Comparison of ENCODE assay signal across 19 cellular contexts in genomic region chr17:42279776-42280630, GRCh38. TPM values are rescaled to one million over a fixed set of nuclear protein-coding genes. Genes with fewer than 3 reads are reported as not detected.
DNase-seq lines count a peak whose midpoint lies in the region; ATAC-seq and TF ChIP-seq lines count a peak whose summit lies in the region.
"Had no signal": no experiment of that assay in that cellular context is flagged by ENCODE, and none has a peak within 500 bp of the region (broad histone marks: within the 10 kb centered on the region; RNA-seq: fewer than 3 reads in every experiment).

No MANE protein-coding gene starts in this region.

- H3K27me3 Mint-ChIP-seq in activated naive CD8-positive, alpha-beta T cell treated with anti-CD3 and anti-CD28 coated beads, Interleukin-2, amount 10 ng/mL, durations not matched to agents 7 days and 5 days: no peaks in the 10 kb centered on the region
- no peaks in the 10 kb centered on the region for H3K27me3 Mint-ChIP-seq in activated naive CD8-positive, alpha-beta T cell treated with anti-CD3 and anti-CD28 coated beads for 36 hours
- no peaks in the 10 kb centered on the region for H3K27me3 Mint-ChIP-seq in activated CD8-positive, alpha-beta memory T cell treated with anti-CD3 and anti-CD28 coated beads, Interleukin-2, amount 10 ng/mL, durations not matched to agents 7 days and 5 days
- H3K27me3 Mint-ChIP-seq in neural crest cell (ENCODE audit: low read depth) (no peaks in the 10 kb centered on the region), type B pancreatic cell (no peaks in the 10 kb centered on the region)
- H3K27me3 Mint-ChIP-seq: stimulated activated naive CD8-positive, alpha-beta T cell treated with anti-CD3 and anti-CD28 coated beads, Interleukin-15, amount 100 ng/mL, for 72 hours had no signal

- peak; percentile 8 for DNase-seq in activated naive CD8-positive, alpha-beta T cell treated with anti-CD3 and anti-CD28 coated beads, Interleukin-2, amount 10 ng/mL, durations not matched to agents 7 days and 5 days
- DNase-seq in activated naive CD8-positive, alpha-beta T cell treated with anti-CD3 and anti-CD28 coated beads for 36 hours: no peak
- peak; percentile 37 for DNase-seq in activated CD8-positive, alpha-beta memory T cell treated with anti-CD3 and anti-CD28 coated beads, Interleukin-2, amount 10 ng/mL, durations not matched to agents 7 days and 5 days
- DNase-seq in neural crest cell (ENCODE audit: low read depth, low spot score) (no peak), type B pancreatic cell (ENCODE audit: extremely low spot score, unreplicated experiment) (peak; percentile 36), NCI-H69 (lab: John Stamatoyannopoulos, UW) (no peak)
- DNase-seq: activated gamma-delta T cell treated with Interleukin-2 at 50 U/mL for 16 hours, GOT3, kidney, mammary epithelial cell, NCI-H187, NCI-H345, PC-3, SHP77 treated with DMSO at 0.1 percent for 48 hours, T-helper 1 cell, upper lobe of right lung had no signal

- no peak overlapping the region for H3K4me3 Mint-ChIP-seq in activated naive CD8-positive, alpha-beta T cell treated with anti-CD3 and anti-CD28 coated beads, Interleukin-2, amount 10 ng/mL, durations not matched to agents 7 days and 5 days
- no peak overlapping the region for H3K4me3 Mint-ChIP-seq in activated naive CD8-positive, alpha-beta T cell treated with anti-CD3 and anti-CD28 coated beads for 36 hours
- H3K4me3 Mint-ChIP-seq in activated CD8-positive, alpha-beta memory T cell treated with anti-CD3 and anti-CD28 coated beads, Interleukin-2, amount 10 ng/mL, durations not matched to agents 7 days and 5 days: no peak overlapping the region
- H3K4me3 Mint-ChIP-seq in neural crest cell (peak overlapping the region; percentile 69), type B pancreatic cell (no peak overlapping the region)
- H3K4me3 Mint-ChIP-seq: stimulated activated naive CD8-positive, alpha-beta T cell treated with anti-CD3 and anti-CD28 coated beads, Interleukin-15, amount 100 ng/mL, for 72 hours had no signal

- ATAC-seq in activated naive CD8-positive, alpha-beta T cell treated with anti-CD3 and anti-CD28 coated beads, Interleukin-2, amount 10 ng/mL, durations not matched to agents 7 days and 5 days (ENCODE audit: low read depth): no peak
- ATAC-seq in activated CD8-positive, alpha-beta memory T cell treated with anti-CD3 and anti-CD28 coated beads, Interleukin-2, amount 10 ng/mL, durations not matched to agents 7 days and 5 days: no peak
- no peak for ATAC-seq in HG03280 (IDR thresholded peaks at IDR 0.05; ENCODE audit: unreplicated experiment)
- ATAC-seq: GM12878; PC-3; stimulated activated naive CD8-positive, alpha-beta T cell treated with anti-CD3 and anti-CD28 coated beads, Interleukin-15, amount 100 ng/mL, for 72 hours; upper lobe of right lung had no signal

- no peak overlapping the region for H3K27ac Mint-ChIP-seq in activated naive CD8-positive, alpha-beta T cell treated with anti-CD3 and anti-CD28 coated beads, Interleukin-2, amount 10 ng/mL, durations not matched to agents 7 days and 5 days
- no peak overlapping the region for H3K27ac Mint-ChIP-seq in activated naive CD8-positive, alpha-beta T cell treated with anti-CD3 and anti-CD28 coated beads for 36 hours
- no peak overlapping the region for H3K27ac Mint-ChIP-seq in activated CD8-positive, alpha-beta memory T cell treated with anti-CD3 and anti-CD28 coated beads, Interleukin-2, amount 10 ng/mL, durations not matched to agents 7 days and 5 days
- H3K27ac Mint-ChIP-seq in neural crest cell (ENCODE audit: unreplicated experiment) (no peak overlapping the region), type B pancreatic cell (no peak overlapping the region)

- peaks cover 3% of the 10 kb centered on the region for H3K36me3 Mint-ChIP-seq in activated naive CD8-positive, alpha-beta T cell treated with anti-CD3 and anti-CD28 coated beads, Interleukin-2, amount 10 ng/mL, durations not matched to agents 7 days and 5 days
- peaks cover 18% of the 10 kb centered on the region for H3K36me3 Mint-ChIP-seq in activated naive CD8-positive, alpha-beta T cell treated with anti-CD3 and anti-CD28 coated beads for 36 hours
- peaks cover 4% of the 10 kb centered on the region for H3K36me3 Mint-ChIP-seq in activated CD8-positive, alpha-beta memory T cell treated with anti-CD3 and anti-CD28 coated beads, Interleukin-2, amount 10 ng/mL, durations not matched to agents 7 days and 5 days
- no peaks in the 10 kb centered on the region for H3K36me3 Mint-ChIP-seq in neural crest cell (ENCODE audit: low read depth)
- no peaks in the 10 kb centered on the region for H3K36me3 Mint-ChIP-seq in type B pancreatic cell

- CTCF ChIA-PET in activated CD8-positive, alpha-beta memory T cell treated with anti-CD3 and anti-CD28 coated beads, Interleukin-2, amount 10 ng/mL, durations not matched to agents 7 days and 5 days (lab: Charles Lee): interaction anchor here (0.9 to 3.5 kb wide), 2 partner anchors 8 to 58 kb away, joined by 4 to 17 read pairs; partner anchors contain the start of gene STAT5A

- TF ChIP-seq CTCF in neural crest cell (conservative IDR thresholded peaks at IDR 0.05) (no peak), type B pancreatic cell (conservative IDR thresholded peaks at IDR 0.05) (no peak)

- peaks cover 14% of the 10 kb centered on the region for H3K4me1 Mint-ChIP-seq in activated naive CD8-positive, alpha-beta T cell treated with anti-CD3 and anti-CD28 coated beads, Interleukin-2, amount 10 ng/mL, durations not matched to agents 7 days and 5 days
- peaks cover 18% of the 10 kb centered on the region for H3K4me1 Mint-ChIP-seq in activated naive CD8-positive, alpha-beta T cell treated with anti-CD3 and anti-CD28 coated beads for 36 hours
- peaks cover 22% of the 10 kb centered on the region for H3K4me1 Mint-ChIP-seq in activated CD8-positive, alpha-beta memory T cell treated with anti-CD3 and anti-CD28 coated beads, Interleukin-2, amount 10 ng/mL, durations not matched to agents 7 days and 5 days
- peaks cover 50% of the 10 kb centered on the region for H3K4me1 Mint-ChIP-seq in neural crest cell
- peaks cover 18% of the 10 kb centered on the region for H3K4me1 Mint-ChIP-seq in type B pancreatic cell (ENCODE audit: unreplicated experiment)

- POLR2A ChIA-PET in activated naive CD8-positive, alpha-beta T cell treated with anti-CD3 and anti-CD28 coated beads, Interleukin-2, amount 10 ng/mL, durations not matched to agents 7 days and 5 days (lab: Charles Lee): interaction anchor here (0.6 to 6.2 kb wide), 2 partner anchors 8 to 362 kb away, joined by 3 to 108 read pairs; partner anchors contain the start of genes ACLY and STAT5A

- H3K9me3 Mint-ChIP-seq in activated naive CD8-positive, alpha-beta T cell treated with anti-CD3 and anti-CD28 coated beads, Interleukin-2, amount 10 ng/mL, durations not matched to agents 7 days and 5 days: no peaks in the 10 kb centered on the region
- no peaks in the 10 kb centered on the region for H3K9me3 Mint-ChIP-seq in activated naive CD8-positive, alpha-beta T cell treated with anti-CD3 and anti-CD28 coated beads for 36 hours
- H3K9me3 Mint-ChIP-seq in activated CD8-positive, alpha-beta memory T cell treated with anti-CD3 and anti-CD28 coated beads, Interleukin-2, amount 10 ng/mL, durations not matched to agents 7 days and 5 days (ENCODE audit: low read depth): no peaks in the 10 kb centered on the region
- H3K9me3 Mint-ChIP-seq in neural crest cell: no peaks in the 10 kb centered on the region
- H3K9me3 Mint-ChIP-seq in type B pancreatic cell: no peaks in the 10 kb centered on the region
- H3K9me3 Mint-ChIP-seq: stimulated activated naive CD8-positive, alpha-beta T cell treated with anti-CD3 and anti-CD28 coated beads, Interleukin-15, amount 100 ng/mL, for 72 hours had no signal

RNA-seq across cellular contexts. Expression of gene STAT5B, which starts 3.8 kb away (rescaled TPM):
- total RNA-seq in activated naive CD8-positive, alpha-beta T cell treated with anti-CD3 and anti-CD28 coated beads, Interleukin-2, amount 10 ng/mL, durations not matched to agents 7 days and 5 days: 100 to 1,000 TPM; 131 to 134 TPM
- 10 to 100 TPM; 60.7 to 68.6 TPM for total RNA-seq in activated naive CD8-positive, alpha-beta T cell treated with anti-CD3 and anti-CD28 coated beads for 36 hours
- total RNA-seq in activated CD8-positive, alpha-beta memory T cell treated with anti-CD3 and anti-CD28 coated beads, Interleukin-2, amount 10 ng/mL, durations not matched to agents 7 days and 5 days: 100 to 1,000 TPM; 112 to 116 TPM
- total RNA-seq in neural crest cell: 48.3 and 49.2 TPM in 2 replicates
- 22.0 and 42.3 TPM in 2 replicates for total RNA-seq in type B pancreatic cell (ENCODE audit: low replicate concordance)
- total RNA-seq: PC-3 had no signal

RNA-seq across cellular contexts. Expression of gene STAT5A, which starts 8.3 kb away (rescaled TPM):
- 100 to 1,000 TPM; 125 to 131 TPM for total RNA-seq in activated naive CD8-positive, alpha-beta T cell treated with anti-CD3 and anti-CD28 coated beads, Interleukin-2, amount 10 ng/mL, durations not matched to agents 7 days and 5 days
- total RNA-seq in activated naive CD8-positive, alpha-beta T cell treated with anti-CD3 and anti-CD28 coated beads for 36 hours: 100 to 1,000 TPM; 116 to 121 TPM
- total RNA-seq in activated CD8-positive, alpha-beta memory T cell treated with anti-CD3 and anti-CD28 coated beads, Interleukin-2, amount 10 ng/mL, durations not matched to agents 7 days and 5 days: 100 to 1,000 TPM; 118 to 127 TPM
- total RNA-seq in neural crest cell (2.6 and 2.9 TPM in 2 replicates), type B pancreatic cell (ENCODE audit: low replicate concordance) (1.6 and 2.0 TPM in 2 replicates)
- total RNA-seq: PC-3 had no signal

Comparison
In these comparisons a context has a peak if more than half of its experiments do, and no peak if none do; other contexts are left out.
1. DNase-seq: peak in activated naive CD8-positive, alpha-beta T cell treated with anti-CD3 and anti-CD28 coated beads, Interleukin-2, amount 10 ng/mL, durations not matched to agents 7 days and 5 days (single experiment), activated CD8-positive, alpha-beta memory T cell treated with anti-CD3 and anti-CD28 coated beads, Interleukin-2, amount 10 ng/mL, durations not matched to agents 7 days and 5 days (single experiment) and type B pancreatic cell (single experiment); none in activated naive CD8-positive, alpha-beta T cell treated with anti-CD3 and anti-CD28 coated beads for 36 hours (single experiment), neural crest cell (single experiment) and NCI-H69 (single experiment).
2. RNA of gene STAT5A, which starts 8.3 kb away (total RNA-seq): 125 to 131 TPM in activated naive CD8-positive, alpha-beta T cell treated with anti-CD3 and anti-CD28 coated beads, Interleukin-2, amount 10 ng/mL, durations not matched to agents 7 days and 5 days, 118 to 127 TPM in activated CD8-positive, alpha-beta memory T cell treated with anti-CD3 and anti-CD28 coated beads, Interleukin-2, amount 10 ng/mL, durations not matched to agents 7 days and 5 days and 116 to 121 TPM in activated naive CD8-positive, alpha-beta T cell treated with anti-CD3 and anti-CD28 coated beads for 36 hours; 2.6 to 2.9 TPM in neural crest cell and 1.6 to 2.0 TPM in type B pancreatic cell; every median in the first group is over 10 times any median in the second.